In genomic region chr3:141421186-141421585, GRCh38 we compare ENCODE assay signal across 17 cellular contexts. TPM values are rescaled to one million over a fixed set of nuclear protein-coding genes. Genes with fewer than 3 reads are reported as not detected.
A peak's percentile ranks its signal among the peaks of the same experiment; 100 is the strongest.
DNase-seq lines count a peak whose midpoint lies in the region; ATAC-seq and TF ChIP-seq lines count a peak whose summit lies in the region.
"Had no signal": no experiment of that assay in that cellular context is flagged by ENCODE, and none has a peak within 500 bp of the region (broad histone marks: within the 10 kb centered on the region; RNA-seq: fewer than 3 reads in every experiment).

No MANE protein-coding gene starts in this region.

- H3K4me3 ChIP-seq in ACC112 (ENCODE audit: low read depth, low read length) = no peak overlapping the region
- no peak overlapping the region for H3K4me3 ChIP-seq in KMS-11 (IDR thresholded peaks at IDR 0.05; ENCODE audit: insufficient read depth, low read depth, low read length)
- no peak overlapping the region for H3K4me3 ChIP-seq in sigmoid colon
- H3K4me3 ChIP-seq: pancreas, Peyer's patch had no signal

- peaks cover 18% of the 10 kb centered on the region for H3K36me3 Mint-ChIP-seq in chondrocyte (ENCODE audit: low read depth)

- no peaks in the 10 kb centered on the region for H3K27me3 ChIP-seq in ACC112 (ENCODE audit: insufficient read depth, low read length)
- no peaks in the 10 kb centered on the region for H3K27me3 ChIP-seq in KMS-11 (ENCODE audit: insufficient read depth, low read depth)
- H3K27me3 ChIP-seq in sigmoid colon = no peaks in the 10 kb centered on the region
- H3K27me3 ChIP-seq: pancreas, Peyer's patch had no signal

- H3K79me2 ChIP-seq in ACC112 (ENCODE audit: control insufficient read depth, insufficient read depth, low read length, unreplicated experiment) = peaks cover 64% of the 10 kb centered on the region
- peaks cover 100% of the 10 kb centered on the region for H3K79me2 ChIP-seq in KMS-11 (ENCODE audit: insufficient read depth, low read depth)

- no peak overlapping the region for H2AFZ ChIP-seq in ACC112 (ENCODE audit: low read length, unreplicated experiment)
- H2AFZ ChIP-seq in KMS-11 (ENCODE audit: low read depth) = no peak overlapping the region

- WGBS in sigmoid colon, 2 donors = 93 to 96% methylated on average over 2 of the region's 2 CpGs

- no peak overlapping the region for H3K9ac ChIP-seq in KMS-11

- intact Hi-C loops in sigmoid colon (cut with DNase I) = no loop called here

- no peak overlapping the region for H3K4me3 Mint-ChIP-seq in chondrocyte (ENCODE audit: unreplicated experiment)
- H3K4me3 Mint-ChIP-seq in stimulated activated naive CD8-positive, alpha-beta T cell treated with anti-CD3 and anti-CD28 coated beads, Interleukin-15, amount 100 ng/mL, for 72 hours = no peak overlapping the region
- H3K4me3 Mint-ChIP-seq: H9, memory B cell, natural killer cell had no signal

- H3K27ac ChIP-seq in ACC112 (ENCODE audit: low read depth, low read length) (peak overlapping the region; percentile 90), KMS-11 (peak overlapping the region; percentile 12; the same call in 1 of the 2 replicates), sigmoid colon (peak overlapping the region; percentile 20 to 96 (median 58)), substantia nigra (ENCODE audit: low read depth, low read length, poor library complexity, severe bottlenecking) (no peak overlapping the region)

- ATAC-seq in stimulated activated naive CD8-positive, alpha-beta T cell treated with anti-CD3 and anti-CD28 coated beads, Interleukin-15, amount 100 ng/mL, for 72 hours = no peak
- ATAC-seq: natural killer cell, pancreas had no signal

- TF ChIP-seq EP300 in sigmoid colon (IDR thresholded peaks at IDR 0.05) = no peak

- peak overlapping the region; percentile 14 for H3K27ac Mint-ChIP-seq in chondrocyte (ENCODE audit: unreplicated experiment)
- no peak overlapping the region for H3K27ac Mint-ChIP-seq in stimulated activated naive CD8-positive, alpha-beta T cell treated with anti-CD3 and anti-CD28 coated beads, Interleukin-15, amount 100 ng/mL, for 72 hours
- H3K27ac Mint-ChIP-seq: memory B cell had no signal

- no peaks in the 10 kb centered on the region for H3K27me3 Mint-ChIP-seq in chondrocyte (ENCODE audit: low read depth)
- H3K27me3 Mint-ChIP-seq in stimulated activated naive CD8-positive, alpha-beta T cell treated with anti-CD3 and anti-CD28 coated beads, Interleukin-15, amount 100 ng/mL, for 72 hours = no peaks in the 10 kb centered on the region
- H3K27me3 Mint-ChIP-seq: CD8-positive, alpha-beta memory T cell; memory B cell had no signal

- H3K4me2 ChIP-seq in KMS-11 = no peak overlapping the region

- no peak for TF ChIP-seq CTCF in KMS-11 (conservative IDR thresholded peaks at IDR 0.05; ENCODE audit: low read depth, low read length)
- no peak for TF ChIP-seq CTCF in chondrocyte (IDR thresholded peaks at IDR 0.05)
- TF ChIP-seq CTCF in sigmoid colon (IDR thresholded peaks at IDR 0.05) = no peak

- DNase-seq in chondrocyte (ENCODE audit: low spot score) = no peak
- no peak for DNase-seq in sigmoid colon
- no peak for DNase-seq in NCI-H524 (lab: John Stamatoyannopoulos, UW)
- DNase-seq in AG08395 (ENCODE audit: low spot score) = no peak
- no peak for DNase-seq in stimulated activated naive CD8-positive, alpha-beta T cell treated with anti-CD3 and anti-CD28 coated beads, Interleukin-15, amount 100 ng/mL, for 72 hours
- no peak for DNase-seq in substantia nigra (lab: John Stamatoyannopoulos, UW)
- DNase-seq: activated CD4-positive, CD25-positive, alpha-beta regulatory T cell treated with anti-CD3 and anti-CD28 coated beads, Interleukin-2, amount 50 U/mL, for 72 hours; CD8-positive, alpha-beta memory T cell; DMS79 treated with DMSO at 0.1 percent for 48 hours; H9; natural killer cell; NCI-H1694; pancreas; Peyer's patch had no signal

- peaks cover 16% of the 10 kb centered on the region for H3K4me1 Mint-ChIP-seq in chondrocyte (ENCODE audit: low read depth)
- peaks cover 45% of the 10 kb centered on the region for H3K4me1 Mint-ChIP-seq in stimulated activated naive CD8-positive, alpha-beta T cell treated with anti-CD3 and anti-CD28 coated beads, Interleukin-15, amount 100 ng/mL, for 72 hours

- H3K4me1 ChIP-seq in ACC112 (ENCODE audit: control insufficient read depth, insufficient read depth, low read length, unreplicated experiment) (peaks cover 43% of the 10 kb centered on the region), KMS-11 (ENCODE audit: low read depth, poor library complexity, severe bottlenecking) (peaks cover 100% of the 10 kb centered on the region), sigmoid colon (peaks cover 0 to 87% (median 79%) of the 10 kb centered on the region in 4 donors)

- H3K9me3 Mint-ChIP-seq in chondrocyte (ENCODE audit: low read depth) = no peaks in the 10 kb centered on the region
- H3K9me3 Mint-ChIP-seq in stimulated activated naive CD8-positive, alpha-beta T cell treated with anti-CD3 and anti-CD28 coated beads, Interleukin-15, amount 100 ng/mL, for 72 hours = peaks cover 7 to 10% of the 10 kb centered on the region in 2 donors
- H3K9me3 Mint-ChIP-seq: CD8-positive, alpha-beta memory T cell; H9; natural killer cell had no signal

- TF ChIP-seq POLR2A in sigmoid colon (IDR thresholded peaks at IDR 0.05) = no peak

- H3K36me3 ChIP-seq in ACC112 (ENCODE audit: insufficient read depth, low read length) (peaks cover 34% of the 10 kb centered on the region), KMS-11 (ENCODE audit: insufficient read depth) (peaks cover 39% of the 10 kb centered on the region; the same call in 1 of the 2 replicates), sigmoid colon (peaks cover 0 to 24% (median 0%) of the 10 kb centered on the region in 4 donors)
- H3K36me3 ChIP-seq: pancreas had no signal

- peaks cover 46% of the 10 kb centered on the region for H4K20me1 ChIP-seq in KMS-11 (ENCODE audit: insufficient read depth)

- H3K9me3 ChIP-seq in sigmoid colon = no peaks in the 10 kb centered on the region
- H3K9me3 ChIP-seq: pancreas, Peyer's patch had no signal

RNA-seq across cellular contexts. Expression of gene ZBTB38, which starts 52.9 kb away (rescaled TPM):
- total RNA-seq in chondrocyte = 50.4 to 71.1 TPM (median 64.6 TPM) in 3 replicates
- total RNA-seq in sigmoid colon = 100 to 1,000 TPM; 150 to 178 (median 155) TPM
- 10 to 100 TPM; 16.8 to 23.1 (median 19.9) TPM for polyA plus RNA-seq in sigmoid colon
